ENCODE assay signal across 1 cellular context in genomic region chr2:44553456-44553855, GRCh38.
TF ChIP-seq lines count a peak whose summit lies in the region.

No MANE protein-coding gene starts in this region.

TF ChIP-seq in SK-N-SH, 30 proteins besides CTCF, POLR2A, EP300 and RAD21 (continued from another document):
- TF ChIP-seq USF2 (IDR thresholded peaks at IDR 0.05; ENCODE audit: borderline replicate concordance, low read depth, low read length): no peak
- no peak for TF ChIP-seq SIN3A (IDR thresholded peaks at IDR 0.05; ENCODE audit: borderline replicate concordance, low read depth, low read length)
- peak; percentile 79 for TF ChIP-seq MAX (IDR thresholded peaks at IDR 0.05; ENCODE audit: low read depth)
- no peak for TF ChIP-seq ZBTB33 (IDR thresholded peaks at IDR 0.05; ENCODE audit: borderline replicate concordance, low read depth)
- peak; percentile 63; the same call in 1 of the 2 replicates for TF ChIP-seq MEF2A (IDR thresholded peaks at IDR 0.05; ENCODE audit: borderline replicate concordance, low read depth)
- no peak for TF ChIP-seq EZH2phosphoT487 (IDR thresholded peaks at IDR 0.05; ENCODE audit: borderline replicate concordance, low read depth)
- peak; percentile 93 for TF ChIP-seq TEAD4 (IDR thresholded peaks at IDR 0.05; ENCODE audit: borderline replicate concordance, insufficient read depth)
- TF ChIP-seq RFX5 (IDR thresholded peaks at IDR 0.05; ENCODE audit: low read length): no peak
- peak; percentile 22; the same call in 1 of the 2 replicates for TF ChIP-seq TAF1 (IDR thresholded peaks at IDR 0.05; ENCODE audit: borderline replicate concordance, low read depth, low read length)
- TF ChIP-seq TCF12 (IDR thresholded peaks at IDR 0.05): peak; percentile 91
- no peak for TF ChIP-seq GATA2 (CRISPR knock-in tag; IDR thresholded peaks at IDR 0.05)
- peak; percentile 98 for TF ChIP-seq NFIC (IDR thresholded peaks at IDR 0.05; ENCODE audit: borderline replicate concordance)
- TF ChIP-seq POLR2AphosphoS5 (IDR thresholded peaks at IDR 0.05; ENCODE audit: low read depth, low read length): peak; percentile 77; the same call in 1 of the 2 replicates
- peak; percentile 92 for TF ChIP-seq JUND (IDR thresholded peaks at IDR 0.05)
- TF ChIP-seq REST (IDR thresholded peaks at IDR 0.05; ENCODE audit: low read depth, low read length): 0 out of 2 replicates have a peak, but pooled peaks have one; percentile 17
- TF ChIP-seq ELF1 (IDR thresholded peaks at IDR 0.05): no peak
- TF ChIP-seq GABPA (IDR thresholded peaks at IDR 0.05; ENCODE audit: low read depth): no peak
- TF ChIP-seq CHD2 (IDR thresholded peaks at IDR 0.05; ENCODE audit: low read length, partially characterized antibody): no peak
- no peak for TF ChIP-seq MXI1 (IDR thresholded peaks at IDR 0.05; ENCODE audit: low read depth, low read length)
- no peak for TF ChIP-seq FOXJ3 (CRISPR knock-in tag; IDR thresholded peaks at IDR 0.05)
- TF ChIP-seq FOXM1 (IDR thresholded peaks at IDR 0.05; ENCODE audit: low read depth): peak; percentile 90; the same call in 1 of the 2 replicates
- TF ChIP-seq RXRA (IDR thresholded peaks at IDR 0.05; ENCODE audit: borderline replicate concordance, low read depth): no peak; the same call in 1 of the 2 replicates
